Comparison of ENCODE assay signal across 2 cellular contexts in the genomic region with DNA sequence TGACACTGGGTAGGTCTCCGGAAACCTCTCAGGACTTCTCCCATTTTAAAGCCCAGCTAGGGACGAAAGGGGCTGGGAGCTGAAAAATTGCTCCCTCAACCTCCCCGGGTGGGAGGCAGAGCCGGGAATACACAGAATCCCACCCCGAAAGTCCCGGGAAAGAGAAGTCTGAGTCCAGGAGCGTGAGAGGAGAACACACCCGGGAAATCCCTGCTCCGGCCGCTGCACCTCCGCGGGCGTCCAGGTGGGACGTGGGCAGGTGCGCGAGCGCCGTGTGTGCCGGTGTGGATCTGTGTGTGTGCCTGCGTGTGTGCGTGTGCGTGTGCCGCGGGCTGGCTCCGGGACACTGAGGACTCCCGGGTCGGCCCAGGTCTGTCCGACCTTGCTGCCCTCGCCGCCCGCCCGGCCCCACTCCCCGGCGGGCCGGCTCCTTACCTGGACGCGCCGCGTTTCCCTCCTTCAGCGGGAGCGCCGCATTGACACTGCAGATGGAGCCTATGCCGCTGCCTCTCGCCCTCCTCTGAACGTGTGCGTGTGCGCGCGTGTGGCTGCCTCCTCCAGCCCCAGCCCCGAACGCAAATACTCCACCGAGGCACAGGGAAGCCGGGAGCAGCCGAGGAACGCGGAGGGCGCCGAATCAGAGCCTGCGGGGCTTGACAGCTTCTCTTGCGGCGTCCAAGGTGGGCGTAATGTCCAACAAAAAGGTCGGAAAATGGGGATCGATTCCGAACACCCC.
TF ChIP-seq lines count a peak whose summit lies in the region.

A gene with protein sequence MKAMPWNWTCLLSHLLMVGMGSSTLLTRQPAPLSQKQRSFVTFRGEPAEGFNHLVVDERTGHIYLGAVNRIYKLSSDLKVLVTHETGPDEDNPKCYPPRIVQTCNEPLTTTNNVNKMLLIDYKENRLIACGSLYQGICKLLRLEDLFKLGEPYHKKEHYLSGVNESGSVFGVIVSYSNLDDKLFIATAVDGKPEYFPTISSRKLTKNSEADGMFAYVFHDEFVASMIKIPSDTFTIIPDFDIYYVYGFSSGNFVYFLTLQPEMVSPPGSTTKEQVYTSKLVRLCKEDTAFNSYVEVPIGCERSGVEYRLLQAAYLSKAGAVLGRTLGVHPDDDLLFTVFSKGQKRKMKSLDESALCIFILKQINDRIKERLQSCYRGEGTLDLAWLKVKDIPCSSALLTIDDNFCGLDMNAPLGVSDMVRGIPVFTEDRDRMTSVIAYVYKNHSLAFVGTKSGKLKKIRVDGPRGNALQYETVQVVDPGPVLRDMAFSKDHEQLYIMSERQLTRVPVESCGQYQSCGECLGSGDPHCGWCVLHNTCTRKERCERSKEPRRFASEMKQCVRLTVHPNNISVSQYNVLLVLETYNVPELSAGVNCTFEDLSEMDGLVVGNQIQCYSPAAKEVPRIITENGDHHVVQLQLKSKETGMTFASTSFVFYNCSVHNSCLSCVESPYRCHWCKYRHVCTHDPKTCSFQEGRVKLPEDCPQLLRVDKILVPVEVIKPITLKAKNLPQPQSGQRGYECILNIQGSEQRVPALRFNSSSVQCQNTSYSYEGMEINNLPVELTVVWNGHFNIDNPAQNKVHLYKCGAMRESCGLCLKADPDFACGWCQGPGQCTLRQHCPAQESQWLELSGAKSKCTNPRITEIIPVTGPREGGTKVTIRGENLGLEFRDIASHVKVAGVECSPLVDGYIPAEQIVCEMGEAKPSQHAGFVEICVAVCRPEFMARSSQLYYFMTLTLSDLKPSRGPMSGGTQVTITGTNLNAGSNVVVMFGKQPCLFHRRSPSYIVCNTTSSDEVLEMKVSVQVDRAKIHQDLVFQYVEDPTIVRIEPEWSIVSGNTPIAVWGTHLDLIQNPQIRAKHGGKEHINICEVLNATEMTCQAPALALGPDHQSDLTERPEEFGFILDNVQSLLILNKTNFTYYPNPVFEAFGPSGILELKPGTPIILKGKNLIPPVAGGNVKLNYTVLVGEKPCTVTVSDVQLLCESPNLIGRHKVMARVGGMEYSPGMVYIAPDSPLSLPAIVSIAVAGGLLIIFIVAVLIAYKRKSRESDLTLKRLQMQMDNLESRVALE (N-terminal part only) (minus strand): TSS at position 484 of the 736 bp plus-strand sequence. CDS start 67,777 bp downstream, outside the sequence.

TF ChIP-seq in A549, 52 proteins besides CTCF, POLR2A, EP300 and RAD21:
- TF ChIP-seq, protein P1, sequence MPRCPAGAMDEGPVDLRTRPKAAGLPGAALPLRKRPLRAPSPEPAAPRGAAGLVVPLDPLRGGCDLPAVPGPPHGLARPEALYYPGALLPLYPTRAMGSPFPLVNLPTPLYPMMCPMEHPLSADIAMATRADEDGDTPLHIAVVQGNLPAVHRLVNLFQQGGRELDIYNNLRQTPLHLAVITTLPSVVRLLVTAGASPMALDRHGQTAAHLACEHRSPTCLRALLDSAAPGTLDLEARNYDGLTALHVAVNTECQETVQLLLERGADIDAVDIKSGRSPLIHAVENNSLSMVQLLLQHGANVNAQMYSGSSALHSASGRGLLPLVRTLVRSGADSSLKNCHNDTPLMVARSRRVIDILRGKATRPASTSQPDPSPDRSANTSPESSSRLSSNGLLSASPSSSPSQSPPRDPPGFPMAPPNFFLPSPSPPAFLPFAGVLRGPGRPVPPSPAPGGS (IDR thresholded peaks at IDR 0.05): no peak
- TF ChIP-seq CEBPB (IDR thresholded peaks at IDR 0.05): no peak
- TF ChIP-seq FOSB (CRISPR knock-in tag; IDR thresholded peaks at IDR 0.05): no peak
- no peak for TF ChIP-seq NR3C1 (IDR thresholded peaks at IDR 0.05)
- no peak for TF ChIP-seq CHD2 (IDR thresholded peaks at IDR 0.05; ENCODE audit: low read length, partially characterized antibody)
- TF ChIP-seq, protein P2, sequence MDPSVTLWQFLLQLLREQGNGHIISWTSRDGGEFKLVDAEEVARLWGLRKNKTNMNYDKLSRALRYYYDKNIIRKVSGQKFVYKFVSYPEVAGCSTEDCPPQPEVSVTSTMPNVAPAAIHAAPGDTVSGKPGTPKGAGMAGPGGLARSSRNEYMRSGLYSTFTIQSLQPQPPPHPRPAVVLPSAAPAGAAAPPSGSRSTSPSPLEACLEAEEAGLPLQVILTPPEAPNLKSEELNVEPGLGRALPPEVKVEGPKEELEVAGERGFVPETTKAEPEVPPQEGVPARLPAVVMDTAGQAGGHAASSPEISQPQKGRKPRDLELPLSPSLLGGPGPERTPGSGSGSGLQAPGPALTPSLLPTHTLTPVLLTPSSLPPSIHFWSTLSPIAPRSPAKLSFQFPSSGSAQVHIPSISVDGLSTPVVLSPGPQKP (IDR thresholded peaks at IDR 0.05; ENCODE audit: low read depth, low read length): no peak
- TF ChIP-seq, protein P3, sequence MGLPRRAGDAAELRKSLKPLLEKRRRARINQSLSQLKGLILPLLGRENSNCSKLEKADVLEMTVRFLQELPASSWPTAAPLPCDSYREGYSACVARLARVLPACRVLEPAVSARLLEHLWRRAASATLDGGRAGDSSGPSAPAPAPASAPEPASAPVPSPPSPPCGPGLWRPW (IDR thresholded peaks at IDR 0.05): no peak
- TF ChIP-seq NPAS2 (CRISPR knock-in tag; IDR thresholded peaks at IDR 0.05; ENCODE audit: borderline replicate concordance): no peak
- TF ChIP-seq, protein P4, sequence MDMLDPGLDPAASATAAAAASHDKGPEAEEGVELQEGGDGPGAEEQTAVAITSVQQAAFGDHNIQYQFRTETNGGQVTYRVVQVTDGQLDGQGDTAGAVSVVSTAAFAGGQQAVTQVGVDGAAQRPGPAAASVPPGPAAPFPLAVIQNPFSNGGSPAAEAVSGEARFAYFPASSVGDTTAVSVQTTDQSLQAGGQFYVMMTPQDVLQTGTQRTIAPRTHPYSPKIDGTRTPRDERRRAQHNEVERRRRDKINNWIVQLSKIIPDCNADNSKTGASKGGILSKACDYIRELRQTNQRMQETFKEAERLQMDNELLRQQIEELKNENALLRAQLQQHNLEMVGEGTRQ (IDR thresholded peaks at IDR 0.05): no peak
- TF ChIP-seq, protein P5, sequence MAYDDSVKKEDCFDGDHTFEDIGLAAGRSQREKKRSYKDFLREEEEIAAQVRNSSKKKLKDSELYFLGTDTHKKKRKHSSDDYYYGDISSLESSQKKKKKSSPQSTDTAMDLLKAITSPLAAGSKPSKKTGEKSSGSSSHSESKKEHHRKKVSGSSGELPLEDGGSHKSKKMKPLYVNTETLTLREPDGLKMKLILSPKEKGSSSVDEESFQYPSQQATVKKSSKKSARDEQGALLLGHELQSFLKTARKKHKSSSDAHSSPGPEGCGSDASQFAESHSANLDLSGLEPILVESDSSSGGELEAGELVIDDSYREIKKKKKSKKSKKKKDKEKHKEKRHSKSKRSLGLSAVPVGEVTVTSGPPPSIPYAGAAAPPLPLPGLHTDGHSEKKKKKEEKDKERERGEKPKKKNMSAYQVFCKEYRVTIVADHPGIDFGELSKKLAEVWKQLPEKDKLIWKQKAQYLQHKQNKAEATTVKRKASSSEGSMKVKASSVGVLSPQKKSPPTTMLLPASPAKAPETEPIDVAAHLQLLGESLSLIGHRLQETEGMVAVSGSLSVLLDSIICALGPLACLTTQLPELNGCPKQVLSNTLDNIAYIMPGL (CRISPR knock-in tag; IDR thresholded peaks at IDR 0.05; ENCODE audit: borderline replicate concordance): no peak
- TF ChIP-seq ESRRA (IDR thresholded peaks at IDR 0.05; ENCODE audit: borderline replicate concordance, low read length): no peak
- no peak for TF ChIP-seq CBX2 (IDR thresholded peaks at IDR 0.05; ENCODE audit: borderline replicate concordance, low read depth)
- TF ChIP-seq, protein P6, sequence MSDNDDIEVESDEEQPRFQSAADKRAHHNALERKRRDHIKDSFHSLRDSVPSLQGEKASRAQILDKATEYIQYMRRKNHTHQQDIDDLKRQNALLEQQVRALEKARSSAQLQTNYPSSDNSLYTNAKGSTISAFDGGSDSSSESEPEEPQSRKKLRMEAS (IDR thresholded peaks at IDR 0.05): no peak
- no peak for TF ChIP-seq KDM1A (IDR thresholded peaks at IDR 0.05; ENCODE audit: low read depth)
- no peak for TF ChIP-seq ZFP36 (IDR thresholded peaks at IDR 0.05; ENCODE audit: borderline replicate concordance, partially characterized antibody)
- TF ChIP-seq MAFK (IDR thresholded peaks at IDR 0.05; ENCODE audit: partially characterized antibody): no peak
- no peak for TF ChIP-seq HOXB13 (CRISPR knock-in tag; IDR thresholded peaks at IDR 0.05; ENCODE audit: low read depth)
- TF ChIP-seq MYC (IDR thresholded peaks at IDR 0.05; ENCODE audit: borderline replicate concordance, low read length): no peak
- TF ChIP-seq HOXB5 (CRISPR knock-in tag; IDR thresholded peaks at IDR 0.05): no peak
- TF ChIP-seq HEYL (CRISPR knock-in tag; IDR thresholded peaks at IDR 0.05): no peak
TF ChIP-seq in A549: peak in this region for 0.

TF ChIP-seq in liver, 16 proteins besides CTCF, POLR2A, EP300 and RAD21:
- TF ChIP-seq FOXA2 (IDR thresholded peaks at IDR 0.05): no peak
- TF ChIP-seq, protein P7, sequence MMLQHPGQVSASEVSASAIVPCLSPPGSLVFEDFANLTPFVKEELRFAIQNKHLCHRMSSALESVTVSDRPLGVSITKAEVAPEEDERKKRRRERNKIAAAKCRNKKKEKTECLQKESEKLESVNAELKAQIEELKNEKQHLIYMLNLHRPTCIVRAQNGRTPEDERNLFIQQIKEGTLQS (IDR thresholded peaks at IDR 0.05): no peak
- TF ChIP-seq, protein P8, sequence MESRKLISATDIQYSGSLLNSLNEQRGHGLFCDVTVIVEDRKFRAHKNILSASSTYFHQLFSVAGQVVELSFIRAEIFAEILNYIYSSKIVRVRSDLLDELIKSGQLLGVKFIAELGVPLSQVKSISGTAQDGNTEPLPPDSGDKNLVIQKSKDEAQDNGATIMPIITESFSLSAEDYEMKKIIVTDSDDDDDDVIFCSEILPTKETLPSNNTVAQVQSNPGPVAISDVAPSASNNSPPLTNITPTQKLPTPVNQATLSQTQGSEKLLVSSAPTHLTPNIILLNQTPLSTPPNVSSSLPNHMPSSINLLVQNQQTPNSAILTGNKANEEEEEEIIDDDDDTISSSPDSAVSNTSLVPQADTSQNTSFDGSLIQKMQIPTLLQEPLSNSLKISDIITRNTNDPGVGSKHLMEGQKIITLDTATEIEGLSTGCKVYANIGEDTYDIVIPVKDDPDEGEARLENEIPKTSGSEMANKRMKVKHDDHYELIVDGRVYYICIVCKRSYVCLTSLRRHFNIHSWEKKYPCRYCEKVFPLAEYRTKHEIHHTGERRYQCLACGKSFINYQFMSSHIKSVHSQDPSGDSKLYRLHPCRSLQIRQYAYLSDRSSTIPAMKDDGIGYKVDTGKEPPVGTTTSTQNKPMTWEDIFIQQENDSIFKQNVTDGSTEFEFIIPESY (IDR thresholded peaks at IDR 0.05): no peak
- no peak for TF ChIP-seq NR2F2 (IDR thresholded peaks at IDR 0.05)
- TF ChIP-seq EGR1 (IDR thresholded peaks at IDR 0.05; ENCODE audit: low read depth in 2 of 2): no peak
- TF ChIP-seq GABPA (IDR thresholded peaks at IDR 0.05 in 1 of 2, conservative IDR thresholded peaks at IDR 0.05 in 1 of 2): no peak
- TF ChIP-seq TAF1 (conservative IDR thresholded peaks at IDR 0.05): no peak
- TF ChIP-seq JUND (IDR thresholded peaks at IDR 0.05): no peak
- TF ChIP-seq HNF4G (IDR thresholded peaks at IDR 0.05): no peak
TF ChIP-seq in liver: peak in this region for 0.
